In genomic region chr1:246597340-246597739, GRCh38 we compare ENCODE assay signal across 9 cellular contexts. TPM values are rescaled to one million over a fixed set of nuclear protein-coding genes. Genes with fewer than 3 reads are reported as not detected.
A peak's percentile ranks its signal among the peaks of the same experiment; 100 is the strongest.
DNase-seq lines count a peak whose midpoint lies in the region; TF ChIP-seq lines count a peak whose summit lies in the region.
"Had no signal": no experiment of that assay in that cellular context is flagged by ENCODE, and none has a peak within 500 bp of the region (broad histone marks: within the 10 kb centered on the region; RNA-seq: fewer than 3 reads in every experiment).

No MANE protein-coding gene starts in this region.

- H3K27me3 Mint-ChIP-seq in progenitor cell of endocrine pancreas, result no peaks in the 10 kb centered on the region

- H3K27ac Mint-ChIP-seq in progenitor cell of endocrine pancreas, result no peak overlapping the region
- H3K27ac Mint-ChIP-seq: H9 had no signal

- no peak overlapping the region for H3K4me3 Mint-ChIP-seq in progenitor cell of endocrine pancreas (ENCODE audit: low read depth)
- H3K4me3 Mint-ChIP-seq: H9 had no signal

- peaks cover under 1% of the 10 kb centered on the region for H3K9me3 Mint-ChIP-seq in progenitor cell of endocrine pancreas (ENCODE audit: low read depth)
- H3K9me3 Mint-ChIP-seq: H9 had no signal

- DNase-seq in EL, result peak; percentile 85
- DNase-seq in RPMI7951 (ENCODE audit: low read depth), result peak; percentile 53
- DNase-seq in fibroblast of the conjunctiva (ENCODE audit: low read depth), result peak; percentile 70
- DNase-seq in pulmonary artery endothelial cell (ENCODE audit: low read depth, low spot score), result peak; percentile 44
- no peak for DNase-seq in progenitor cell of endocrine pancreas (ENCODE audit: low spot score, unreplicated experiment)
- no peak for DNase-seq in occipital lobe (lab: John Stamatoyannopoulos, UW)
- no peak for DNase-seq in HuH-7.5 (ENCODE audit: low spot score)
- DNase-seq in activated CD8-positive, alpha-beta memory T cell treated with anti-CD3 and anti-CD28 coated beads for 24 hours, result no peak
- DNase-seq: H9 had no signal

- H3K4me1 Mint-ChIP-seq in progenitor cell of endocrine pancreas (ENCODE audit: low read depth), result peaks cover 10% of the 10 kb centered on the region
- H3K4me1 Mint-ChIP-seq: H9 had no signal

- TF ChIP-seq CTCF in progenitor cell of endocrine pancreas (IDR thresholded peaks at IDR 0.05; ENCODE audit: unreplicated experiment), result no peak

- H3K36me3 Mint-ChIP-seq in progenitor cell of endocrine pancreas (ENCODE audit: insufficient read depth), result peaks cover 11% of the 10 kb centered on the region

RNA-seq across cellular contexts. Expression of gene CNST, which starts 31.1 kb away (rescaled TPM):
- 12.0 and 12.3 TPM in 2 replicates for total RNA-seq in RPMI7951 (2014; rRNA removed; shearing (Covaris generic))
- total RNA-seq in pulmonary artery endothelial cell (14.2 and 17.5 TPM in 2 replicates), progenitor cell of endocrine pancreas (25.4 and 28.3 TPM in 2 replicates), occipital lobe (32.4 TPM)

RNA-seq across cellular contexts. Expression of gene TFB2M, which starts 31.3 kb away (rescaled TPM):
- total RNA-seq in RPMI7951 (2014; rRNA removed; shearing (Covaris generic)), result 22.0 and 25.6 TPM in 2 replicates
- 19.3 and 20.2 TPM in 2 replicates for total RNA-seq in pulmonary artery endothelial cell
- 11.6 and 12.4 TPM in 2 replicates for total RNA-seq in progenitor cell of endocrine pancreas
- 17.0 TPM for total RNA-seq in occipital lobe

Comparison
In these comparisons a context has a peak if more than half of its experiments do, and no peak if none do; other contexts are left out.
1. DNase-seq: peak in EL (single experiment), RPMI7951 (single experiment), fibroblast of the conjunctiva (single experiment) and pulmonary artery endothelial cell (single experiment); none in progenitor cell of endocrine pancreas (single experiment), occipital lobe (single experiment), HuH-7.5 (single experiment) and activated CD8-positive, alpha-beta memory T cell treated with anti-CD3 and anti-CD28 coated beads for 24 hours (single experiment).